ENCODE assay signal across 1 cellular context in genomic region chr10:87872828-87873227, GRCh38.
TF ChIP-seq lines count a peak whose summit lies in the region.

No MANE protein-coding gene starts in this region.

TF ChIP-seq in IMR-90, 13 proteins besides CTCF, POLR2A, EP300 and RAD21 (continued from another document):
- no peak for TF ChIP-seq FOS (IDR thresholded peaks at IDR 0.05; ENCODE audit: low read depth, low read length)
- TF ChIP-seq ELK1 (IDR thresholded peaks at IDR 0.05; ENCODE audit: borderline replicate concordance, low read depth, low read length), result no peak
- TF ChIP-seq SMC3 (IDR thresholded peaks at IDR 0.05; ENCODE audit: low read depth, low read length), result no peak
- TF ChIP-seq BHLHE40 (IDR thresholded peaks at IDR 0.05; ENCODE audit: low read depth, low read length), result no peak
- TF ChIP-seq CEBPB (IDR thresholded peaks at IDR 0.05; ENCODE audit: low read depth, low read length), result no peak
- TF ChIP-seq MAFK (IDR thresholded peaks at IDR 0.05; ENCODE audit: low read depth, low read length), result no peak
- no peak for TF ChIP-seq RFX5 (IDR thresholded peaks at IDR 0.05; ENCODE audit: low read depth, low read length)
